ENCODE assay signal across 19 cellular contexts in the genomic region with DNA sequence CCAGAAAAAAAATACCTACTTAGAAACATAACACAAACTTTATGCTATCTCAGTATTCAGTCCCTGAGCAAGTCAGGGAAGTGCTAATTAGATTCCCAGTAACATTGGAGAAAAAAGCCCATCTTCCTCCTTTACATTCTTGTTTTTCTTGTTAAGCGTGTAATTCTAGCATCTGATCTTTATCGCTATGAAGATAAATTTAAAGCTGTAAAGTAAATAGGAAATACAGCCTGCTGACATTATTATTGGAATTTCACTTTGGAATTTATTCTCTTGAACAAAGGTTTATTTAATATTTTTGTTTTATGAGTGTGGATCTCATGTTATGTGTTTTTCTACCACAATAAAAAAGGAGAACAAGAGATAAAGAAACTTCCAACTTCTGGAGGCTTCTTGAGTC. TPM values are rescaled to one million over a fixed set of nuclear protein-coding genes. Genes with fewer than 3 reads are reported as not detected.
DNase-seq lines count a peak whose midpoint lies in the region; ATAC-seq and TF ChIP-seq lines count a peak whose summit lies in the region.
"Had no signal": no experiment of that assay in that cellular context is flagged by ENCODE, and none has a peak within 500 bp of the region (broad histone marks: within the 10 kb centered on the region; RNA-seq: fewer than 3 reads in every experiment).

No MANE protein-coding gene starts in this region.

- peaks cover 26% of the 10 kb centered on the region for H3K36me3 ChIP-seq in PC-3 (ENCODE audit: low read depth, low read length)

- TF ChIP-seq CTCF in PC-3 (conservative IDR thresholded peaks at IDR 0.05; ENCODE audit: low read depth, low read length) (no peak), coronary artery (IDR thresholded peaks at IDR 0.05) (no peak), type B pancreatic cell (conservative IDR thresholded peaks at IDR 0.05) (no peak)

- H3K4me1 Mint-ChIP-seq in type B pancreatic cell (ENCODE audit: unreplicated experiment): no peaks in the 10 kb centered on the region
- H3K4me1 Mint-ChIP-seq: B cell had no signal

- H3K27ac ChIP-seq in PC-3 (ENCODE audit: low read length): peak overlapping the region; percentile 34; the same call in 1 of the 2 replicates
- H3K27ac ChIP-seq in coronary artery: peak overlapping the region; percentile 8 to 43
- H3K27ac ChIP-seq: BLaER1 treated with 17β-estradiol and CSF1 and Interleukin-3, amounts not matched to agents 10 nM and 100 nM; HL-60 had no signal

- no peaks in the 10 kb centered on the region for H3K4me1 ChIP-seq in PC-3 (ENCODE audit: insufficient read depth, low read length)
- H3K4me1 ChIP-seq: BLaER1 treated with 17β-estradiol and CSF1 and Interleukin-3, amounts not matched to agents 10 nM and 100 nM had no signal

- H3K79me2 ChIP-seq in PC-3 (ENCODE audit: low read length): no peaks in the 10 kb centered on the region

- H3K36me3 Mint-ChIP-seq in type B pancreatic cell: peaks cover 35% of the 10 kb centered on the region

- DNase-seq in HT-29 (ENCODE audit: low spot score): peak; percentile 59
- DNase-seq in PC-3: peak; percentile 46
- no peak for DNase-seq in coronary artery (ENCODE audit: low spot score)
- DNase-seq in type B pancreatic cell (ENCODE audit: extremely low spot score, unreplicated experiment): no peak
- DNase-seq in sciatic nerve (ENCODE audit: low spot score): no peak
- DNase-seq in NCI-H774 (lab: John Stamatoyannopoulos, UW): no peak
- DNase-seq: Calu3; CD8-positive, alpha-beta T cell; DMS79 treated with DMSO at 0.1 percent for 48 hours; GF-D8; GOT3; H7; HFFc6 had no signal

- POLR2A ChIA-PET in PC-3 (lab: Charles Lee; ENCODE audit: unreplicated experiment): no interaction called here

- no peak overlapping the region for H3K4me3 ChIP-seq in PC-3 (ENCODE audit: low read length)
- no peak overlapping the region for H3K4me3 ChIP-seq in coronary artery
- H3K4me3 ChIP-seq: BLaER1 treated with 17β-estradiol and CSF1 and Interleukin-3, amounts not matched to agents 10 nM and 100 nM had no signal

- H3K27me3 ChIP-seq in PC-3 (ENCODE audit: low read length): no peaks in the 10 kb centered on the region
- H3K27me3 ChIP-seq: BLaER1 treated with 17β-estradiol and CSF1 and Interleukin-3, amounts not matched to agents 10 nM and 100 nM had no signal

- H4K20me1 ChIP-seq in PC-3 (ENCODE audit: low read length): no peaks in the 10 kb centered on the region

- no peaks in the 10 kb centered on the region for H3F3A ChIP-seq in PC-3 (ENCODE audit: low read length, unreplicated experiment)

- H2AFZ ChIP-seq in PC-3 (ENCODE audit: low read length): no peak overlapping the region

- H3K9ac ChIP-seq in PC-3 (ENCODE audit: low read length): no peak overlapping the region
- H3K9ac ChIP-seq: BLaER1 treated with 17β-estradiol and CSF1 and Interleukin-3, amounts not matched to agents 10 nM and 100 nM had no signal

- CTCF ChIA-PET in PC-3 (lab: Charles Lee): no interaction called here

- peak overlapping the region; percentile 42 for H3K4me3 Mint-ChIP-seq in type B pancreatic cell
- H3K4me3 Mint-ChIP-seq: B cell; CD8-positive, alpha-beta T cell; HFFc6; IgD-negative memory B cell had no signal

- no peak overlapping the region for H3K4me2 ChIP-seq in PC-3 (ENCODE audit: low read length)
- H3K4me2 ChIP-seq: BLaER1 treated with 17β-estradiol and CSF1 and Interleukin-3, amounts not matched to agents 10 nM and 100 nM had no signal

- intact Hi-C loops in PC-3 (cut with micrococcal nuclease): loop anchor here (1.0 to 2.0 kb wide), 2 partner anchors 50 to 143 kb away; no protein-coding TSS in a partner anchor
- intact Hi-C loops in sciatic nerve (cut with DNase I): no loop called here

- no peaks in the 10 kb centered on the region for H3K9me2 ChIP-seq in PC-3 (replicated peaks; ENCODE audit: low read length)

- peak overlapping the region; percentile 84 for H3K27ac Mint-ChIP-seq in type B pancreatic cell
- H3K27ac Mint-ChIP-seq: B cell; CD8-positive, alpha-beta T cell; HFFc6; IgD-negative memory B cell had no signal

- H3K27me3 Mint-ChIP-seq in type B pancreatic cell: no peaks in the 10 kb centered on the region
- H3K27me3 Mint-ChIP-seq: B cell, IgD-negative memory B cell had no signal

- H3K9me3 Mint-ChIP-seq in type B pancreatic cell: no peaks in the 10 kb centered on the region
- H3K9me3 Mint-ChIP-seq: CD8-positive, alpha-beta T cell; HFFc6; IgD-negative memory B cell had no signal

- H3K9me3 ChIP-seq in PC-3 (ENCODE audit: low read length): no peaks in the 10 kb centered on the region
- H3K9me3 ChIP-seq: BLaER1 treated with 17β-estradiol and CSF1 and Interleukin-3, amounts not matched to agents 10 nM and 100 nM had no signal

- no peak; the same call in 1 of the 2 replicates for ATAC-seq in PC-3
- ATAC-seq in sciatic nerve: no peak
- no peak for ATAC-seq in HG03460 (IDR thresholded peaks at IDR 0.05; ENCODE audit: unreplicated experiment)
- ATAC-seq: CD8-positive, alpha-beta T cell; HCT116 had no signal

- BruUV-seq in PC-3 (replicated peaks; lab: Mats Ljungman, UMichigan): no TSS peak

RNA-seq across cellular contexts. Expression of a gene that starts 13.9 kb away (rescaled TPM):
- total RNA-seq in HT-29 (2014; rRNA removed; shearing (Covaris generic)): 34.9 and 36.1 TPM in 2 replicates
- 55.5 and 60.2 TPM in 2 replicates for total RNA-seq in PC-3 (2014; rRNA removed)
- 27.3 and 30.6 TPM in 2 replicates for total RNA-seq in type B pancreatic cell (ENCODE audit: low replicate concordance)
- total RNA-seq in sciatic nerve: 32.7 TPM

RNA-seq across cellular contexts. Expression of a gene that starts 47.9 kb away (rescaled TPM):
- total RNA-seq in HT-29 (2014; rRNA removed; shearing (Covaris generic)): not detected in 2 replicates
- total RNA-seq in PC-3 (2014; rRNA removed) (0.69 TPM in 1 of 2 replicates, not detected in the other), type B pancreatic cell (ENCODE audit: low replicate concordance) (1.5 and 5.2 TPM in 2 replicates), sciatic nerve (66.8 TPM)

Comparison
In these comparisons a context has a peak if more than half of its experiments do, and no peak if none do; other contexts are left out.
1. DNase-seq: peak in HT-29 (single experiment) and PC-3 (single experiment); none in coronary artery (single experiment), type B pancreatic cell (single experiment), sciatic nerve (single experiment) and NCI-H774 (single experiment).
2. RNA of a gene that starts 47.9 kb away (total RNA-seq): 66.8 TPM in sciatic nerve (single experiment); 1.5 to 5.2 TPM in type B pancreatic cell, 0.69 TPM in PC-3 and not detected in HT-29; every median in the first group is over 10 times any median in the second.